ENCODE assay signal across 9 cellular contexts in genomic region chr20:54044156-54044555, GRCh38. TPM values are rescaled to one million over a fixed set of nuclear protein-coding genes. Genes with fewer than 3 reads are reported as not detected.
DNase-seq lines count a peak whose midpoint lies in the region; ATAC-seq and TF ChIP-seq lines count a peak whose summit lies in the region.
"Had no signal": no experiment of that assay in that cellular context is flagged by ENCODE, and none has a peak within 500 bp of the region (broad histone marks: within the 10 kb centered on the region; RNA-seq: fewer than 3 reads in every experiment).

No MANE protein-coding gene starts in this region.

- DNase-seq in Right ventricle myocardium inferior (ENCODE audit: missing footprints) (no peak), cardiac septum (ENCODE audit: low spot score) (no peak), HS-5 (ENCODE audit: low read depth) (peak; percentile 99), choroid plexus epithelial cell (ENCODE audit: low read depth) (peak; percentile 82), aorta (no peak), HAP-1 (ENCODE audit: low spot score in 2 of 2) (no peak), DMS79 treated with DMSO at 0.1 percent for 48 hours (lab: John Stamatoyannopoulos, UW) (no peak)
- DNase-seq in effector memory CD8-positive, alpha-beta T cell = no peak

- no peak for TF ChIP-seq CTCF in choroid plexus epithelial cell (conservative IDR thresholded peaks at IDR 0.05; ENCODE audit: low read depth, low read length)

- no peak overlapping the region for H3K27ac Mint-ChIP-seq in effector memory CD8-positive, alpha-beta T cell

- H3K4me1 ChIP-seq in aorta (ENCODE audit: control insufficient read depth in 1 of 2, insufficient read depth in 2 of 2, low read length in 2 of 2) = no peaks in the 10 kb centered on the region
- no peaks in the 10 kb centered on the region for H3K4me1 ChIP-seq in HAP-1
- H3K4me1 ChIP-seq: adrenal gland had no signal

- in situ Hi-C loops in HAP-1 (cut with MboI; ENCODE audit: low sequenced_read_pairs) = no loop called here

- H3K36me3 Mint-ChIP-seq in effector memory CD8-positive, alpha-beta T cell (ENCODE audit: insufficient read depth) = peaks cover 2% of the 10 kb centered on the region

- peaks cover 25 to 28% of the 10 kb centered on the region in 2 donors for H3K27me3 Mint-ChIP-seq in effector memory CD8-positive, alpha-beta T cell

- H3K27me3 ChIP-seq in aorta (ENCODE audit: control insufficient read depth in 1 of 2, insufficient read depth in 2 of 2, low read length in 1 of 2) = no peaks in the 10 kb centered on the region
- H3K27me3 ChIP-seq in HAP-1 (ENCODE audit: low read depth) = no peaks in the 10 kb centered on the region; the same call in 1 of the 2 replicates
- H3K27me3 ChIP-seq: adrenal gland had no signal

- H3K36me3 ChIP-seq in aorta (ENCODE audit: control insufficient read depth in 1 of 2, insufficient read depth in 2 of 2, low read length in 1 of 2) (no peaks in the 10 kb centered on the region), HAP-1 (replicated peaks) (no peaks in the 10 kb centered on the region)
- H3K36me3 ChIP-seq: adrenal gland had no signal

- no peaks in the 10 kb centered on the region for H3K9me3 Mint-ChIP-seq in effector memory CD8-positive, alpha-beta T cell

- intact Hi-C loops in Right ventricle myocardium inferior (cut with DNase I) = no loop called here
- intact Hi-C loops in cardiac septum (cut with DNase I) = no loop called here
- intact Hi-C loops in aorta (cut with DNase I) = no loop called here

- H3K9me3 ChIP-seq in aorta (ENCODE audit: control insufficient read depth, low read length) (no peaks in the 10 kb centered on the region), HAP-1 (no peaks in the 10 kb centered on the region)
- H3K9me3 ChIP-seq: adrenal gland had no signal

- H3K4me3 ChIP-seq in choroid plexus epithelial cell (ENCODE audit: low read depth, low read length) (no peak overlapping the region), aorta (ENCODE audit: low read length in 2 of 2) (no peak overlapping the region), HAP-1 (no peak overlapping the region)
- H3K4me3 ChIP-seq: adrenal gland had no signal

- H3K4me3 Mint-ChIP-seq in effector memory CD8-positive, alpha-beta T cell = no peak overlapping the region

- no peak overlapping the region for H3K27ac ChIP-seq in aorta (ENCODE audit: low read depth in 1 of 2, low read length in 2 of 2)
- H3K27ac ChIP-seq: adrenal gland had no signal

- ATAC-seq in Right ventricle myocardium inferior = peak; percentile 56
- peak; percentile 81 for ATAC-seq in aorta (ENCODE audit: low FRiP score)
- no peak for ATAC-seq in effector memory CD8-positive, alpha-beta T cell (replicated peaks)

- H3K4me1 Mint-ChIP-seq in effector memory CD8-positive, alpha-beta T cell (ENCODE audit: low read depth in 2 of 2) = peaks cover 3 to 8% of the 10 kb centered on the region in 2 donors

RNA-seq across cellular contexts. Expression of gene BCAS1, which starts 26.2 kb away (rescaled TPM):
- total RNA-seq in Right ventricle myocardium inferior = not detected
- total RNA-seq in cardiac septum = not detected
- total RNA-seq in aorta = 1 to 10 TPM; 1.1 to 2.5 TPM
- polyA plus RNA-seq in aorta = 1 to 10 TPM in 1 of 2 donors, under 1 TPM in 1; 0.51 to 8.9 TPM

Comparison
In these comparisons a context has a peak if more than half of its experiments do, and no peak if none do; other contexts are left out.
1. DNase-seq: peak in HS-5 (single experiment) and choroid plexus epithelial cell (single experiment); none in Right ventricle myocardium inferior (single experiment), cardiac septum (single experiment), aorta (0 of 2), HAP-1 (0 of 2), effector memory CD8-positive, alpha-beta T cell (0 of 3) and DMS79 treated with DMSO at 0.1 percent for 48 hours (single experiment).